In the genomic region with DNA sequence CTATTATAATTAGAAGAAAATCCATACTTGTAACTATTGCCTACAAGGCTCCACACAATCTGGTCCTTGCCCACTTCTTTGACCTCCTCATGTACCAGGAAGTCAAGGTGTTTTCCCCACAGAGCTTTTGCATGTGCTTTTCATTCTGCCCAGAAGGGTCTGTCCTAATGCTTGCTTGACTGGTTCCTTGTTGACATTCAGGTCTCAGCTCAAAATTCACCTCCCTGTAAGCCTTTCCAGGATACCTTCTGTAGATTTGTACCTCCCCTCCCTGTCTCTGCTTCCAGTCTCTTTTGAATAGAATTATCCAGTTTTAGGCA, we compare ENCODE assay signal across 11 cellular contexts. TPM values are rescaled to one million over a fixed set of nuclear protein-coding genes. Genes with fewer than 3 reads are reported as not detected.
DNase-seq lines count a peak whose midpoint lies in the region; ATAC-seq and TF ChIP-seq lines count a peak whose summit lies in the region.
"Had no signal": no experiment of that assay in that cellular context is flagged by ENCODE, and none has a peak within 500 bp of the region (broad histone marks: within the 10 kb centered on the region; RNA-seq: fewer than 3 reads in every experiment).

No MANE protein-coding gene starts in this region.

- H3K4me3 ChIP-seq in DND-41 (ENCODE audit: low read depth in 1 of 2, low read length in 2 of 2) = no peak overlapping the region
- no peak overlapping the region for H3K4me3 ChIP-seq in endodermal cell (ENCODE audit: low read length)
- no peak overlapping the region for H3K4me3 ChIP-seq in CD8-positive, alpha-beta T cell (ENCODE audit: low read depth, low read length)
- no peak overlapping the region for H3K4me3 ChIP-seq in foreskin fibroblast (ENCODE audit: low read depth in 1 of 2, low read length in 2 of 2)

- TF ChIP-seq CTCF in DND-41 (IDR thresholded peaks at IDR 0.05; ENCODE audit: borderline replicate concordance, extremely low read depth, low read length, poor library complexity, severe bottlenecking) (no peak), endodermal cell (conservative IDR thresholded peaks at IDR 0.05) (peak; percentile 23), foreskin fibroblast (IDR thresholded peaks at IDR 0.05; ENCODE audit: low read depth, low read length) (no peak)
- no peak for TF ChIP-seq CTCF in CD8-positive, alpha-beta T cell (IDR thresholded peaks at IDR 0.05)

- H2AFZ ChIP-seq in DND-41 (ENCODE audit: low read depth, low read length) = no peak overlapping the region; the same call in 1 of the 2 replicates

- H3K4me1 Mint-ChIP-seq in endodermal cell = peaks cover 14% of the 10 kb centered on the region
- H3K4me1 Mint-ChIP-seq in CD8-positive, alpha-beta T cell (ENCODE audit: low read depth) = peaks cover 9% of the 10 kb centered on the region
- H3K4me1 Mint-ChIP-seq: brain had no signal

- no peak overlapping the region for H3K4me3 Mint-ChIP-seq in endodermal cell
- H3K4me3 Mint-ChIP-seq in CD8-positive, alpha-beta T cell = no peak overlapping the region
- H3K4me3 Mint-ChIP-seq: brain had no signal

- peak; percentile 39; the same call in 1 of the 3 replicates for ATAC-seq in DND-41 (ENCODE audit: insufficient read depth, low read depth)
- ATAC-seq in GM19351 (IDR thresholded peaks at IDR 0.05; ENCODE audit: unreplicated experiment) = peak; percentile 63
- ATAC-seq in HG03097 (IDR thresholded peaks at IDR 0.05; ENCODE audit: low FRiP score, unreplicated experiment) = peak; percentile 60
- ATAC-seq in CD8-positive, alpha-beta T cell = no peak

- H3K4me1 ChIP-seq in DND-41 (ENCODE audit: insufficient read depth, low read length) = peaks cover 17% of the 10 kb centered on the region
- no peaks in the 10 kb centered on the region for H3K4me1 ChIP-seq in endodermal cell (ENCODE audit: control insufficient read depth, insufficient read depth, low read length)
- peaks cover 8% of the 10 kb centered on the region for H3K4me1 ChIP-seq in CD8-positive, alpha-beta T cell (ENCODE audit: insufficient read depth, low read length)

- H3K4me2 ChIP-seq in DND-41 (ENCODE audit: insufficient read depth, low read length) = no peak overlapping the region

- CTCF ChIA-PET in CD8-positive, alpha-beta T cell (lab: Charles Lee) = interaction anchor here (0.6 to 1.6 kb wide), 2 partner anchors 65 to 430 kb away, joined by 3 to 6 read pairs; a partner anchor contains a TSS

- H3K79me2 ChIP-seq in DND-41 (ENCODE audit: insufficient read depth, low read length) = no peaks in the 10 kb centered on the region

- peaks cover 2% of the 10 kb centered on the region for H3K27me3 Mint-ChIP-seq in endodermal cell (ENCODE audit: insufficient read depth)
- no peaks in the 10 kb centered on the region for H3K27me3 Mint-ChIP-seq in CD8-positive, alpha-beta T cell (ENCODE audit: low read depth)

- POLR2A ChIA-PET in CD8-positive, alpha-beta T cell (lab: Charles Lee) = no interaction called here

- peaks cover 4% of the 10 kb centered on the region for H3K36me3 Mint-ChIP-seq in endodermal cell (ENCODE audit: low read depth)
- H3K36me3 Mint-ChIP-seq in CD8-positive, alpha-beta T cell = no peaks in the 10 kb centered on the region
- H3K36me3 Mint-ChIP-seq: brain had no signal

- H3K27me3 ChIP-seq in DND-41 (ENCODE audit: insufficient read depth, low read length, poor library complexity) (no peaks in the 10 kb centered on the region), endodermal cell (ENCODE audit: control insufficient read depth, insufficient read depth, low read length, poor library complexity, severe bottlenecking) (no peaks in the 10 kb centered on the region)
- H3K27me3 ChIP-seq in CD8-positive, alpha-beta T cell (ENCODE audit: insufficient read depth, low read length) = no peaks in the 10 kb centered on the region

- DNase-seq in DND-41 = no peak
- no peak for DNase-seq in endodermal cell
- no peak for DNase-seq in superior temporal gyrus (ENCODE audit: extremely low spot score)
- DNase-seq in CD8-positive, alpha-beta T cell = no peak
- no peak for DNase-seq in GF-D8 (lab: John Stamatoyannopoulos, UW)
- no peak for DNase-seq in foreskin fibroblast
- DNase-seq: activated CD4-positive, alpha-beta T cell treated with anti-CD3 and anti-CD28 coated beads for 4 hours; NCI-H510A had no signal

- no peaks in the 10 kb centered on the region for H3K36me3 ChIP-seq in DND-41 (ENCODE audit: insufficient read depth, low read length)
- no peaks in the 10 kb centered on the region for H3K36me3 ChIP-seq in endodermal cell (ENCODE audit: control insufficient read depth, insufficient read depth, low read length)
- no peaks in the 10 kb centered on the region for H3K36me3 ChIP-seq in CD8-positive, alpha-beta T cell (ENCODE audit: insufficient read depth, low read length)

- H3K27ac ChIP-seq in DND-41 (ENCODE audit: low read length) (no peak overlapping the region), endodermal cell (ENCODE audit: low read depth, low read length) (no peak overlapping the region)
- H3K27ac ChIP-seq in CD8-positive, alpha-beta T cell (ENCODE audit: low read depth, low read length) = no peak overlapping the region

- no peak overlapping the region for H3K9ac ChIP-seq in DND-41 (ENCODE audit: low read depth, low read length)
- H3K9ac ChIP-seq in endodermal cell (ENCODE audit: extremely low read depth, low read length, poor library complexity, severe bottlenecking) = no peak overlapping the region

- peaks cover 27% of the 10 kb centered on the region for H3K9me3 Mint-ChIP-seq in endodermal cell
- H3K9me3 Mint-ChIP-seq in CD8-positive, alpha-beta T cell = no peaks in the 10 kb centered on the region
- H3K9me3 Mint-ChIP-seq: brain had no signal

- H3K9me3 ChIP-seq in DND-41 (ENCODE audit: insufficient read depth, low read length, severe bottlenecking) (no peaks in the 10 kb centered on the region), endodermal cell (ENCODE audit: control insufficient read depth, low read length) (peaks cover 15% of the 10 kb centered on the region)
- H3K9me3 ChIP-seq in CD8-positive, alpha-beta T cell (ENCODE audit: low read length) = no peaks in the 10 kb centered on the region

- H3K27ac Mint-ChIP-seq in endodermal cell = no peak overlapping the region
- no peak overlapping the region for H3K27ac Mint-ChIP-seq in CD8-positive, alpha-beta T cell
- H3K27ac Mint-ChIP-seq: brain had no signal

- intact Hi-C loops in CD8-positive, alpha-beta T cell (cut with DNase I, micrococcal nuclease) = no loop called here

- H4K20me1 ChIP-seq in DND-41 (ENCODE audit: insufficient read depth, low read length) = no peaks in the 10 kb centered on the region

RNA-seq across cellular contexts. Expression of a gene that starts 33.6 kb away (rescaled TPM):
- total RNA-seq in endodermal cell = 100 to 1,000 TPM; 453 to 480 TPM
- polyA plus RNA-seq in endodermal cell (2013, experiment 1 of 2) = 154 TPM
- 158 TPM for polyA plus RNA-seq in endodermal cell (2013, experiment 2 of 2)
- 1 to 10 TPM; 7.4 to 8.6 TPM for total RNA-seq in CD8-positive, alpha-beta T cell

Comparison
In these comparisons a context has a peak if more than half of its experiments do, and no peak if none do; other contexts are left out.
1. RNA of a gene that starts 33.6 kb away (total RNA-seq): 453 to 480 TPM in endodermal cell; 7.4 to 8.6 TPM in CD8-positive, alpha-beta T cell; every median in the first group is over 10 times any median in the second.